Comparison of ENCODE assay signal across 22 cellular contexts in genomic region chr20:15582146-15582776, GRCh38.
A peak's percentile ranks its signal among the peaks of the same experiment; 100 is the strongest.
DNase-seq lines count a peak whose midpoint lies in the region; ATAC-seq and TF ChIP-seq lines count a peak whose summit lies in the region.
"Had no signal": no experiment of that assay in that cellular context is flagged by ENCODE, and none has a peak within 500 bp of the region (broad histone marks: within the 10 kb centered on the region; RNA-seq: fewer than 3 reads in every experiment).

No MANE protein-coding gene starts in this region.

- no peak overlapping the region for H3K9ac ChIP-seq in PC-3 (ENCODE audit: low read length)

- CTCF ChIA-PET in MCF 10A (lab: Yijun Ruan, JAX) (interaction anchor here (0.6 kb wide), 2 partner anchors 650 to 1935 kb away, joined by 3 to 4 read pairs; no protein-coding TSS in a partner anchor), PC-3 (lab: Charles Lee) (interaction anchor here (0.7 kb wide), 1 partner anchor 66 kb away, joined by 3 read pairs; no protein-coding TSS in a partner anchor)

- no peak overlapping the region for H3K4me3 ChIP-seq in breast epithelium
- no peak overlapping the region for H3K4me3 ChIP-seq in PC-3 (ENCODE audit: low read length)
- H3K4me3 ChIP-seq: SK-N-MC had no signal

- H3K4me1 ChIP-seq in breast epithelium (no peaks in the 10 kb centered on the region), PC-3 (ENCODE audit: insufficient read depth, low read length) (peaks cover 22% of the 10 kb centered on the region), foreskin keratinocyte (no peaks in the 10 kb centered on the region)
- H3K4me1 ChIP-seq: BE2C had no signal

- ATAC-seq in PC-3: peak; percentile 51
- ATAC-seq in foreskin keratinocyte: peak; percentile 27
- no peak for ATAC-seq in GM21447 (IDR thresholded peaks at IDR 0.05; ENCODE audit: unreplicated experiment)
- ATAC-seq in activated CD4-positive, CD25-positive, alpha-beta regulatory T cell treated with anti-CD3 and anti-CD28 coated beads, Interleukin-2, amount 50 U/mL, for 24 hours: no peak

- H3K79me2 ChIP-seq in PC-3 (ENCODE audit: low read length): no peaks in the 10 kb centered on the region

- no peak overlapping the region for H3K27ac ChIP-seq in breast epithelium
- peak overlapping the region; percentile 6; the same call in 1 of the 2 replicates for H3K27ac ChIP-seq in PC-3 (ENCODE audit: low read length)
- H3K27ac ChIP-seq in foreskin keratinocyte: no peak overlapping the region
- H3K27ac ChIP-seq: SK-N-MC had no signal

- DNase-seq in MCF 10A (ENCODE audit: unreplicated experiment) (peak; percentile 3), breast epithelium (ENCODE audit: low spot score in 2 of 2) (no peak), PC-3 (peak; percentile 68), foreskin keratinocyte (peak in 1 of 2 donors; percentile 10), DMS114 treated with DMSO at 0.1 percent for 48 hours (lab: John Stamatoyannopoulos, UW; ENCODE audit: unreplicated experiment) (no peak), NCI-H2107 (lab: John Stamatoyannopoulos, UW) (no peak)
- DNase-seq: 8988T; BE2C; CD4-positive, CD25-positive, alpha-beta regulatory T cell; DMS79; H7; Karpas-422; NCI-H1092 treated with DMSO at 0.1 percent for 48 hours; NCI-H1694; NCI-H510A; NCI-H748 treated with DMSO at 0.1 percent for 48 hours; NK-92 treated with Interleukin-12 subunit alpha and Interleukin-12 subunit beta, amount 100 ng/mL, for 24 hours; Right ventricle myocardium superior had no signal

- BruUV-seq in MCF 10A (replicated peaks; lab: Mats Ljungman, UMichigan): no TSS peak
- BruUV-seq in PC-3 (replicated peaks; lab: Mats Ljungman, UMichigan): no TSS peak

- H3K36me3 ChIP-seq in breast epithelium: no peaks in the 10 kb centered on the region
- no peaks in the 10 kb centered on the region for H3K36me3 ChIP-seq in PC-3 (ENCODE audit: low read depth, low read length)
- H3K36me3 ChIP-seq: BE2C had no signal

- H3K27me3 ChIP-seq in breast epithelium (no peaks in the 10 kb centered on the region), PC-3 (ENCODE audit: low read length) (no peaks in the 10 kb centered on the region), foreskin keratinocyte (no peaks in the 10 kb centered on the region)

- H3K27me3 Mint-ChIP-seq in MCF 10A (ENCODE audit: insufficient read depth, unreplicated experiment): no peaks in the 10 kb centered on the region
- H3K27me3 Mint-ChIP-seq: CD4-positive, CD25-positive, alpha-beta regulatory T cell had no signal

- H3K36me3 Mint-ChIP-seq in MCF 10A (ENCODE audit: insufficient read depth, unreplicated experiment): peaks cover 7% of the 10 kb centered on the region
- H3K36me3 Mint-ChIP-seq: CD4-positive, CD25-positive, alpha-beta regulatory T cell; IgD-negative memory B cell had no signal

- no peak for TF ChIP-seq CTCF in MCF 10A (IDR thresholded peaks at IDR 0.05; ENCODE audit: unreplicated experiment)
- no peak for TF ChIP-seq CTCF in breast epithelium (IDR thresholded peaks at IDR 0.05)
- no peak for TF ChIP-seq CTCF in PC-3 (conservative IDR thresholded peaks at IDR 0.05; ENCODE audit: low read depth, low read length)
- TF ChIP-seq CTCF in foreskin keratinocyte (conservative IDR thresholded peaks at IDR 0.05): no peak

- H3K27ac Mint-ChIP-seq in MCF 10A (ENCODE audit: low read depth, unreplicated experiment): no peak overlapping the region
- H3K27ac Mint-ChIP-seq: IgD-negative memory B cell had no signal

- H3K9me3 Mint-ChIP-seq in MCF 10A (ENCODE audit: unreplicated experiment): no peaks in the 10 kb centered on the region
- H3K9me3 Mint-ChIP-seq: IgD-negative memory B cell had no signal

- H2AFZ ChIP-seq in PC-3 (ENCODE audit: low read length): no peak overlapping the region

- H3K9me3 ChIP-seq in breast epithelium (no peaks in the 10 kb centered on the region), PC-3 (ENCODE audit: low read length) (no peaks in the 10 kb centered on the region)
- H3K9me3 ChIP-seq: BE2C had no signal

- H3K4me1 Mint-ChIP-seq in MCF 10A (ENCODE audit: insufficient read depth, unreplicated experiment): no peaks in the 10 kb centered on the region
- H3K4me1 Mint-ChIP-seq: CD4-positive, CD25-positive, alpha-beta regulatory T cell; IgD-negative memory B cell had no signal

- no peak overlapping the region for H3K4me2 ChIP-seq in PC-3 (ENCODE audit: low read length)

- no peaks in the 10 kb centered on the region for H4K20me1 ChIP-seq in PC-3 (ENCODE audit: low read length)

- H3F3A ChIP-seq in PC-3 (ENCODE audit: low read length, unreplicated experiment): no peaks in the 10 kb centered on the region

- intact Hi-C loops in MCF 10A (cut with micrococcal nuclease) (no loop called here), breast epithelium (cut with DNase I; ENCODE audit: low total_unique reads) (no loop called here), PC-3 (cut with micrococcal nuclease) (no loop called here)

- no peak overlapping the region for H3K4me3 Mint-ChIP-seq in MCF 10A (ENCODE audit: unreplicated experiment)
- H3K4me3 Mint-ChIP-seq: CD4-positive, CD25-positive, alpha-beta regulatory T cell; IgD-negative memory B cell had no signal

- POLR2A ChIA-PET in MCF 10A (lab: Yijun Ruan, JAX): interaction anchor here (0.7 kb wide), 1 partner anchor 125 kb away, joined by 3 read pairs; no protein-coding TSS in a partner anchor
- POLR2A ChIA-PET in PC-3 (lab: Charles Lee; ENCODE audit: unreplicated experiment): no interaction called here

- H3K9me2 ChIP-seq in PC-3 (replicated peaks; ENCODE audit: low read length): no peaks in the 10 kb centered on the region

- no peak for TF ChIP-seq POLR2A in breast epithelium (IDR thresholded peaks at IDR 0.05)

Comparison
In these comparisons a context has a peak if more than half of its experiments do, and no peak if none do; other contexts are left out.
1. DNase-seq: peak in MCF 10A (single experiment) and PC-3 (single experiment); none in breast epithelium (0 of 2), DMS114 treated with DMSO at 0.1 percent for 48 hours (single experiment) and NCI-H2107 (single experiment).
2. ATAC-seq: peak in PC-3 (single experiment) and foreskin keratinocyte (single experiment); none in GM21447 (single experiment) and activated CD4-positive, CD25-positive, alpha-beta regulatory T cell treated with anti-CD3 and anti-CD28 coated beads, Interleukin-2, amount 50 U/mL, for 24 hours (0 of 2).